Comparison of ENCODE assay signal across 10 cellular contexts in genomic region chr15:62545392-62546227, GRCh38.
A peak's percentile ranks its signal among the peaks of the same experiment; 100 is the strongest.
DNase-seq lines count a peak whose midpoint lies in the region; ATAC-seq and TF ChIP-seq lines count a peak whose summit lies in the region.
"Had no signal": no experiment of that assay in that cellular context is flagged by ENCODE, and none has a peak within 500 bp of the region (broad histone marks: within the 10 kb centered on the region; RNA-seq: fewer than 3 reads in every experiment).

No MANE protein-coding gene starts in this region.

- TF ChIP-seq EP300 in tibial nerve (IDR thresholded peaks at IDR 0.05) = peak in 1 of 2 donors; percentile 77

- H3K27me3 ChIP-seq in dorsolateral prefrontal cortex (no peaks in the 10 kb centered on the region), lower lobe of right lung (ENCODE audit: low read depth) (no peaks in the 10 kb centered on the region), tibial nerve (no peaks in the 10 kb centered on the region)

- peak; percentile 48 to 50 for ATAC-seq in lower lobe of right lung
- ATAC-seq in HG03521 (IDR thresholded peaks at IDR 0.05; ENCODE audit: unreplicated experiment) = no peak
- ATAC-seq: GM12878 had no signal

- no peaks in the 10 kb centered on the region for H3K9me3 ChIP-seq in lower lobe of right lung
- H3K9me3 ChIP-seq in tibial nerve = no peaks in the 10 kb centered on the region

- no peak for TF ChIP-seq POLR2A in tibial nerve (IDR thresholded peaks at IDR 0.05)

- no peak for TF ChIP-seq CTCF in dorsolateral prefrontal cortex (IDR thresholded peaks at IDR 0.05 in 54 of 56, conservative IDR thresholded peaks at IDR 0.05 in 2 of 56; ENCODE audit: low read depth in 1 of 56, partially characterized antibody in 56 of 56)
- no peak for TF ChIP-seq CTCF in lower lobe of right lung (IDR thresholded peaks at IDR 0.05)
- TF ChIP-seq CTCF in tibial nerve (IDR thresholded peaks at IDR 0.05) = no peak

- H3K27ac ChIP-seq in dorsolateral prefrontal cortex (peak overlapping the region in 55 of 59 donors; percentile 4 to 79 (median 57)), lower lobe of right lung (peak overlapping the region; percentile 39), tibial nerve (peak overlapping the region; percentile 19 to 84 (median 58))

- H3K36me3 ChIP-seq in lower lobe of right lung = no peaks in the 10 kb centered on the region
- H3K36me3 ChIP-seq in tibial nerve = no peaks in the 10 kb centered on the region

- intact Hi-C loops in dorsolateral prefrontal cortex (cut with DNase I) (loop anchor here in 1 of 2 donors (5.0 to 10.0 kb wide), 2 partner anchors 153 to 189 kb away; partner anchors contain the start of gene TLN2), lower lobe of right lung (cut with DNase I) (no loop called here)

- DNase-seq in NCI-H69 (lab: John Stamatoyannopoulos, UW) = peak; percentile 17
- DNase-seq in dorsolateral prefrontal cortex = peak in 9 of 10 donors; percentile 28 to 75 (median 61)
- DNase-seq in lower lobe of right lung = no peak
- DNase-seq in tibial nerve (ENCODE audit: low spot score in 2 of 2) = peak; percentile 42 to 61
- no peak for DNase-seq in activated naive CD4-positive, alpha-beta T cell (lab: John Stamatoyannopoulos, UW)
- no peak for DNase-seq in NCI-H2171 treated with DMSO at 0.1 percent for 48 hours (lab: John Stamatoyannopoulos, UW)
- DNase-seq: H7; stimulated activated naive CD4-positive, alpha-beta T cell treated with Interleukin-2 at 50 U/mL for 16 hours had no signal

- H3K4me1 ChIP-seq in lower lobe of right lung (peaks cover 19% of the 10 kb centered on the region), tibial nerve (peaks cover 0 to 39% (median 21%) of the 10 kb centered on the region in 4 donors)

- H3K4me3 ChIP-seq in dorsolateral prefrontal cortex (no peak overlapping the region), lower lobe of right lung (no peak overlapping the region), tibial nerve (no peak overlapping the region)
- H3K4me3 ChIP-seq: GM12878 had no signal

- 30 to 32% methylated on average over 4 of the region's 4 CpGs for WGBS in tibial nerve, 2 donors

Comparison
In these comparisons a context has a peak if more than half of its experiments do, and no peak if none do; other contexts are left out.
1. DNase-seq: peak in NCI-H69 (single experiment), dorsolateral prefrontal cortex (9 of 10) and tibial nerve (2 of 2); none in lower lobe of right lung (single experiment), activated naive CD4-positive, alpha-beta T cell (0 of 4) and NCI-H2171 treated with DMSO at 0.1 percent for 48 hours (single experiment).
2. Peak in every context shown above with its lines, with median percentiles within 50 percentile points of each other: H3K27ac ChIP-seq.